13 cellular contexts compared by ENCODE assay signal in the genomic region with DNA sequence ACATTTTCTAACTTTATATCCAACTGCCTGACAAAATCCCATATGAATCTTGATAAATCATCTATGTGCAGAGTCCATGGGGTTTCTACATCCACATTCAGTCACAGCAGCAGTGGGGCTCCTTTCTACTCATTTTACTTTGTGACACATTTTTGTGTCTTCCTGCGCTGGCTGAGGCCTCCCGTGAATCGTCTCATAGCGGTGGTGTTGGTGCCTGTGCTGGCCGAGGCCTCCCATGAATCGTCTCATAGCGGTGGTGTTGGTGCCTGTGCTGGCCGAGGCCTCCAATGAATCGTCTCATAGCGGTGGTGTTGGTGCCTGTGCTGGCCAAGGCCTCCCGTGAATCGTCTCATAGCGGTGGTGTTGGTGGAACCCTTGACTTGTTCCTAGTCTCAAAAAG.
"Had no signal": no experiment of that assay in that cellular context is flagged by ENCODE, and none has a peak within 500 bp of the region (broad histone marks: within the 10 kb centered on the region; RNA-seq: fewer than 3 reads in every experiment).

No MANE protein-coding gene starts in this region.

- H3K9me3 Mint-ChIP-seq: activated naive CD4-positive, alpha-beta T cell treated with anti-CD3 and anti-CD28 coated beads for 36 hours; naive thymus-derived CD4-positive, alpha-beta T cell had no signal

- H3K4me3 ChIP-seq: cardiac muscle cell, gastroesophageal sphincter, lung, thyroid gland had no signal

- H3K27me3 ChIP-seq: cardiac muscle cell, gastroesophageal sphincter, thyroid gland had no signal

- H3K36me3 Mint-ChIP-seq: naive thymus-derived CD4-positive, alpha-beta T cell had no signal

- H3K36me3 ChIP-seq: cardiac muscle cell, neutrophil had no signal

- H3K4me1 Mint-ChIP-seq: T-helper 17 cell had no signal

- H3K27ac Mint-ChIP-seq: activated naive CD4-positive, alpha-beta T cell treated with anti-CD3 and anti-CD28 coated beads for 36 hours had no signal

- DNase-seq: activated CD4-positive, CD25-positive, alpha-beta regulatory T cell; activated naive CD4-positive, alpha-beta T cell treated with anti-CD3 and anti-CD28 coated beads for 36 hours; effector CD4-positive, alpha-beta T cell; kidney; SIG-M5; stimulated activated CD4-positive, alpha-beta T cell treated with anti-CD3 and anti-CD28 coated beads, Interleukin-4, amount 100 ng/mL, for 24 hours; T-helper 17 cell; thyroid gland had no signal

- H3K9me3 ChIP-seq: gastroesophageal sphincter, neutrophil, thyroid gland had no signal

- H3K27me3 Mint-ChIP-seq: T-helper 17 cell had no signal

- H3K27ac ChIP-seq: cardiac muscle cell, gastroesophageal sphincter, neutrophil, thyroid gland had no signal

- ATAC-seq: gastroesophageal sphincter; naive thymus-derived CD4-positive, alpha-beta T cell; T-helper 17 cell had no signal

- H3K4me3 Mint-ChIP-seq: activated naive CD4-positive, alpha-beta T cell treated with anti-CD3 and anti-CD28 coated beads for 36 hours; T-helper 17 cell had no signal
